8 cellular contexts compared by ENCODE assay signal in genomic region chr12:32106517-32107366, GRCh38. TPM values are rescaled to one million over a fixed set of nuclear protein-coding genes. Genes with fewer than 3 reads are reported as not detected.
DNase-seq lines count a peak whose midpoint lies in the region; ATAC-seq and TF ChIP-seq lines count a peak whose summit lies in the region.

TSS of gene BICD1 (plus strand) at chr12:32106847. CDS start at chr12:32107332, 485 bp downstream.

- peak; percentile 48 for TF ChIP-seq CTCF in SK-N-SH (IDR thresholded peaks at IDR 0.05)
- no peak for TF ChIP-seq CTCF in omental fat pad (IDR thresholded peaks at IDR 0.05)
- TF ChIP-seq CTCF in testis (IDR thresholded peaks at IDR 0.05) = peak; percentile 35 to 55 (median 35)

- H3K4me2 ChIP-seq in SK-N-SH = peak within 1 kb of the TSS; percentile 97

- H3K27me3 ChIP-seq in H7 (ENCODE audit: control insufficient read depth, insufficient read depth, low read length) (no peaks in the 10 kb centered on the region), MG63 (no peaks in the 10 kb centered on the region), SK-N-SH (ENCODE audit: insufficient read depth) (no peaks in the 10 kb centered on the region), testis (no peaks in the 10 kb centered on the region)

- peak within 1 kb of the TSS; percentile 70 to 91 for H3K27ac ChIP-seq in SK-N-SH (ENCODE audit: low read depth in 2 of 2, low read length in 1 of 2)
- peak within 1 kb of the TSS; percentile 80 to 90 for H3K27ac ChIP-seq in testis

- H3K4me1 ChIP-seq in SK-N-SH (ENCODE audit: control insufficient read depth in 1 of 2, insufficient read depth in 2 of 2, low read depth in 1 of 2, low read length in 1 of 2) (peaks cover 4 to 17% of the 10 kb centered on the region in 2 experiments; a peak in 3 of 4 replicates), testis (peaks cover 12% of the 10 kb centered on the region)

- H2AFZ ChIP-seq in SK-N-SH (ENCODE audit: low read depth) = peak within 1 kb of the TSS; percentile 85

- no peaks in the 10 kb centered on the region for H3K36me3 ChIP-seq in H7 (replicated peaks; ENCODE audit: control insufficient read depth, insufficient read depth, low read length)
- peaks cover 16% of the 10 kb centered on the region for H3K36me3 ChIP-seq in MG63
- H3K36me3 ChIP-seq in SK-N-SH (replicated peaks in 1 of 2; ENCODE audit: control insufficient read depth in 1 of 2, insufficient read depth in 2 of 2, low read length in 1 of 2) = no peaks in the 10 kb centered on the region
- no peaks in the 10 kb centered on the region for H3K36me3 ChIP-seq in testis (ENCODE audit: low read depth, missing control alignments)

- H4K20me1 ChIP-seq in SK-N-SH (ENCODE audit: insufficient read depth) = peaks cover 7% of the 10 kb centered on the region

- intact Hi-C loops in testis (cut with DNase I; ENCODE audit: low total_unique reads) = no loop called here

- peak; percentile 37 for TF ChIP-seq RAD21 in SK-N-SH (IDR thresholded peaks at IDR 0.05; ENCODE audit: low read length)

- H3K9ac ChIP-seq in SK-N-SH = peak within 1 kb of the TSS; percentile 93

- DNase-seq in GM03348 (ENCODE audit: low spot score) = peak; percentile 96
- peak; percentile 93 for DNase-seq in H7
- peak; percentile 95 for DNase-seq in MG63
- peak; percentile 96 for DNase-seq in SK-N-SH
- DNase-seq in activated naive CD4-positive, alpha-beta T cell treated with anti-CD3 and anti-CD28 coated beads, Interleukin-2, amount 50 U/mL, for 16 hours = peak; percentile 75
- peak; percentile 78 for DNase-seq in germinal center (ENCODE audit: low spot score)
- DNase-seq in omental fat pad (ENCODE audit: low spot score) = peak; percentile 50
- DNase-seq in testis = peak; percentile 89

- TF ChIP-seq EP300 in SK-N-SH (IDR thresholded peaks at IDR 0.05; ENCODE audit: borderline replicate concordance in 1 of 2, low read depth in 1 of 2, low read length in 1 of 2) = peak in 1 of 2 experiments; percentile 42; a peak in 1 of 4 replicates

- 2% methylated on average over 46 of the region's 96 CpGs for WGBS in SK-N-SH (ENCODE audit: low lambda C conversion rate)
- WGBS in testis, 2 donors = 0% methylated on average over 6 to 44 of the region's 96 CpGs

- H3K79me2 ChIP-seq in SK-N-SH (ENCODE audit: insufficient read depth) = peaks cover 42% of the 10 kb centered on the region

- POLR2A ChIA-PET in SK-N-SH (lab: Yijun Ruan, JAX) = interaction anchor here (0.6 to 2.8 kb wide), 12 partner anchors 9 to 565 kb away, joined by 3 to 11 read pairs (median 4); no protein-coding TSS in a partner anchor

- H3K9me3 ChIP-seq in MG63 = no peaks in the 10 kb centered on the region
- no peaks in the 10 kb centered on the region for H3K9me3 ChIP-seq in SK-N-SH
- no peaks in the 10 kb centered on the region for H3K9me3 ChIP-seq in testis

- CTCF ChIA-PET in SK-N-SH (lab: Yijun Ruan, JAX) = interaction anchor here (0.7 to 2.5 kb wide), 13 partner anchors 9 to 566 kb away, joined by 3 to 16 read pairs (median 3); no protein-coding TSS in a partner anchor

- no peaks in the 10 kb centered on the region for H3K9me2 ChIP-seq in SK-N-SH

- TF ChIP-seq POLR2A in testis (IDR thresholded peaks at IDR 0.05) = no peak

- H3K4me3 ChIP-seq in H7 (ENCODE audit: insufficient read depth, low read depth, low read length) (peak within 1 kb of the TSS; percentile 97), MG63 (peak within 1 kb of the TSS; percentile 75), SK-N-SH (ENCODE audit: low read depth in 2 of 2, low read length in 1 of 2) (peak within 1 kb of the TSS; percentile 86 to 99), testis (peak within 1 kb of the TSS; percentile 80 to 82)

- H3F3A ChIP-seq in SK-N-SH (replicated peaks; ENCODE audit: insufficient read depth) = peaks cover 10% of the 10 kb centered on the region

- ATAC-seq in omental fat pad (ENCODE audit: low FRiP score) = peak; percentile 88

TF ChIP-seq in SK-N-SH, 30 proteins besides CTCF, POLR2A, EP300 and RAD21 (continues in another document):
- TF ChIP-seq ZBTB33 (IDR thresholded peaks at IDR 0.05; ENCODE audit: borderline replicate concordance, low read depth) = 0 out of 2 replicates have a peak, but pooled peaks have one; percentile 51
- TF ChIP-seq REST (IDR thresholded peaks at IDR 0.05; ENCODE audit: low read depth, low read length) = peak; percentile 65
- no peak for TF ChIP-seq FOSL2 (IDR thresholded peaks at IDR 0.05; ENCODE audit: borderline replicate concordance, low read depth)
- peak; percentile 75 for TF ChIP-seq CHD2 (IDR thresholded peaks at IDR 0.05; ENCODE audit: low read length, partially characterized antibody)
- peak; percentile 77; the same call in 1 of the 2 replicates for TF ChIP-seq POLR2AphosphoS5 (IDR thresholded peaks at IDR 0.05; ENCODE audit: low read depth, low read length)
- peak; percentile 46; the same call in 1 of the 2 replicates for TF ChIP-seq NRF1 (IDR thresholded peaks at IDR 0.05; ENCODE audit: low read depth, low read length)
- TF ChIP-seq MEF2A (IDR thresholded peaks at IDR 0.05; ENCODE audit: borderline replicate concordance, low read depth) = no peak
- TF ChIP-seq TEAD4 (IDR thresholded peaks at IDR 0.05; ENCODE audit: borderline replicate concordance, insufficient read depth) = no peak
- TF ChIP-seq SIN3A (IDR thresholded peaks at IDR 0.05; ENCODE audit: borderline replicate concordance, low read depth, low read length) = peak; percentile 78; the same call in 1 of the 2 replicates
- TF ChIP-seq YY1 (IDR thresholded peaks at IDR 0.05; ENCODE audit: low read depth) = peak; percentile 77
- TF ChIP-seq SMC3 (IDR thresholded peaks at IDR 0.05; ENCODE audit: low read depth, low read length) = peak; percentile 53
- TF ChIP-seq TAF1 (IDR thresholded peaks at IDR 0.05; ENCODE audit: borderline replicate concordance, low read depth, low read length) = peak; percentile 90
- peak; percentile 43; the same call in 1 of the 2 replicates for TF ChIP-seq GABPA (IDR thresholded peaks at IDR 0.05; ENCODE audit: low read depth)
- peak; percentile 66; the same call in 1 of the 2 replicates for TF ChIP-seq MAX (IDR thresholded peaks at IDR 0.05; ENCODE audit: low read depth)
- TF ChIP-seq MXI1 (IDR thresholded peaks at IDR 0.05; ENCODE audit: low read depth, low read length) = peak; percentile 92

RNA-seq across cellular contexts. Expression of gene BICD1, which starts in this region (rescaled TPM):
- total RNA-seq in H7 (2014; rRNA removed; shearing (Covaris generic)) = 13.1 and 19.9 TPM in 2 replicates
- total RNA-seq in MG63 (2014; rRNA removed; shearing (Covaris generic); ENCODE audit: low replicate concordance) = 8.6 and 16.9 TPM in 2 replicates
- polyA plus RNA-seq in SK-N-SH (2012; rRNA removed) (12.1 and 13.2 TPM in 2 replicates), testis (ENCODE audit: insufficient read depth, low read depth, low replicate concordance) (8.4 TPM)
- polyA plus RNA-seq in SK-N-SH (2012; cell fraction: cytosol; rRNA removed) = 11.8 and 12.8 TPM in 2 replicates
- 37.6 and 42.3 TPM in 2 replicates for polyA plus RNA-seq in SK-N-SH (2012; cell fraction: nucleus; rRNA removed)
- total RNA-seq in omental fat pad (10 to 100 TPM in 1 of 4 donors, 1 to 10 TPM in 3; 8.0 to 19.2 (median 9.1) TPM), testis (10 to 100 TPM; 26.0 to 28.7 TPM)

Comparison
In these comparisons a context has a peak if more than half of its experiments do, and no peak if none do; other contexts are left out.
1. Peak in every context shown above with its lines: DNase-seq, ATAC-seq, H3K4me3 ChIP-seq and H3K27ac ChIP-seq.
2. CTCF ChIP-seq: peak in SK-N-SH (single experiment) and testis (3 of 3); none in omental fat pad (0 of 3).